ENCODE assay signal across 10 cellular contexts in genomic region chr5:122412966-122413365, GRCh38.
"Had no signal": no experiment of that assay in that cellular context is flagged by ENCODE, and none has a peak within 500 bp of the region (broad histone marks: within the 10 kb centered on the region; RNA-seq: fewer than 3 reads in every experiment).

No MANE protein-coding gene starts in this region.

- H3K27me3 ChIP-seq: body of pancreas, upper lobe of right lung had no signal

- H3K9me3 ChIP-seq: body of pancreas, upper lobe of right lung had no signal

- H3K27ac ChIP-seq: body of pancreas, epithelial cell of prostate, upper lobe of right lung had no signal

- H3K27me3 Mint-ChIP-seq: activated naive CD4-positive, alpha-beta T cell treated with anti-CD3 and anti-CD28 coated beads, Interleukin-2, amount 50 U/mL, for 24 hours had no signal

- H3K9me3 Mint-ChIP-seq: activated naive CD4-positive, alpha-beta T cell treated with anti-CD3 and anti-CD28 coated beads, Interleukin-2, amount 50 U/mL, for 24 hours had no signal

- H3K36me3 ChIP-seq: upper lobe of right lung had no signal

- H3K4me3 ChIP-seq: body of pancreas, upper lobe of right lung had no signal

- ATAC-seq: body of pancreas; stimulated activated naive CD8-positive, alpha-beta T cell treated with anti-CD3 and anti-CD28 coated beads, Interleukin-15, Interleukin-2, amounts not matched to agents 100 U/mL and 50 U/mL, for 24 hours; upper lobe of right lung had no signal

- H3K4me3 Mint-ChIP-seq: activated naive CD4-positive, alpha-beta T cell treated with anti-CD3 and anti-CD28 coated beads, Interleukin-2, amount 50 U/mL, for 24 hours had no signal

- H3K4me1 ChIP-seq: body of pancreas, upper lobe of right lung had no signal

- DNase-seq: activated T-cell treated with anti-CD3 and anti-CD28 coated beads, Interleukin-2, amount 50 U/mL, for 1 hour; body of pancreas; central memory CD4-positive, alpha-beta T cell; effector memory CD4-positive, alpha-beta T cell; mesendoderm; stimulated activated CD4-positive, alpha-beta T cell treated with anti-CD3 and anti-CD28 coated beads, Interleukin-2, amount 100 ng/mL, for 48 hours; stimulated activated naive CD8-positive, alpha-beta T cell treated with anti-CD3 and anti-CD28 coated beads, Interleukin-15, Interleukin-2, amounts not matched to agents 100 U/mL and 50 U/mL, for 24 hours; upper lobe of right lung had no signal

- H3K27ac Mint-ChIP-seq: activated naive CD4-positive, alpha-beta T cell treated with anti-CD3 and anti-CD28 coated beads, Interleukin-2, amount 50 U/mL, for 24 hours had no signal

- H3K4me1 Mint-ChIP-seq: activated naive CD4-positive, alpha-beta T cell treated with anti-CD3 and anti-CD28 coated beads, Interleukin-2, amount 50 U/mL, for 24 hours had no signal

- H3K36me3 Mint-ChIP-seq: activated naive CD4-positive, alpha-beta T cell treated with anti-CD3 and anti-CD28 coated beads, Interleukin-2, amount 50 U/mL, for 24 hours had no signal
